Comparison of ENCODE assay signal across 17 cellular contexts in the genomic region with DNA sequence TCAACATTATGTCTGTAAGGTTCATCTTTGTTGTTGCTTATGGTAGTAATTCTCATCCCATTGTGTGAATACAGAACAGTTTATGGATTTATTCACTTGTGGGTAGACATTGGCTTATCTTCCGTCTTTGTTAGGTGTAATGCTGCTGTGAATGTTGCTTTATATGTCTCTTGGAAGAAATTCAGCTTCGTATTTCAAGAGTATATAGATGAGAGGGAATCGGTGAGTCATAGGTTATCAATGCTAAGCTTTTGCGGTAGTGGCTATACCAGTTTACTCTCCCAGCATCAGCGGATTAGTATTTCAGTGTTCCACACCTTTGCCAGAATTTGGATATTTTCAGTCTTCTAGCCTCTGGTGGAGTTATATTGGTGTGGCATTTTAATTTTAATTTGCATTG.
DNase-seq lines count a peak whose midpoint lies in the region; ATAC-seq, FAIRE-seq and TF ChIP-seq lines count a peak whose summit lies in the region.
"Had no signal": no experiment of that assay in that cellular context is flagged by ENCODE, and none has a peak within 500 bp of the region (broad histone marks: within the 10 kb centered on the region; RNA-seq: fewer than 3 reads in every experiment).

No MANE protein-coding gene starts in this region.

- no peaks in the 10 kb centered on the region for H3K36me3 Mint-ChIP-seq in stimulated activated effector memory CD8-positive, alpha-beta T cell treated with anti-CD3 and anti-CD28 coated beads, Interleukin-12 subunit alpha, Interleukin-12 subunit beta, amount 100 ng/mL, for 72 hours

- FAIRE-seq in HTR-8/SVneo (lab: Jason Lieb, UNC): peak; percentile 74

- no peak overlapping the region for H3K4me3 ChIP-seq in astrocyte of the cerebellum (ENCODE audit: low read depth, low read length)
- H3K4me3 ChIP-seq: ovary had no signal

- no peak overlapping the region for H3K27ac Mint-ChIP-seq in stimulated activated effector memory CD8-positive, alpha-beta T cell treated with anti-CD3 and anti-CD28 coated beads, Interleukin-12 subunit alpha, Interleukin-12 subunit beta, amount 100 ng/mL, for 72 hours
- H3K27ac Mint-ChIP-seq: B cell had no signal

- in situ Hi-C loops in astrocyte of the cerebellum (cut with HindIII; ENCODE audit: low sequenced_read_pairs): no loop called here

- ATAC-seq in GM19455 (IDR thresholded peaks at IDR 0.05; ENCODE audit: unreplicated experiment): no peak
- no peak for ATAC-seq in stimulated activated effector memory CD8-positive, alpha-beta T cell treated with anti-CD3 and anti-CD28 coated beads, Interleukin-12 subunit alpha, Interleukin-12 subunit beta, amount 100 ng/mL, for 72 hours
- ATAC-seq: Panc1 had no signal

- no peaks in the 10 kb centered on the region for H3K9me3 Mint-ChIP-seq in stimulated activated effector memory CD8-positive, alpha-beta T cell treated with anti-CD3 and anti-CD28 coated beads, Interleukin-12 subunit alpha, Interleukin-12 subunit beta, amount 100 ng/mL, for 72 hours

- H3K4me1 Mint-ChIP-seq in stimulated activated effector memory CD8-positive, alpha-beta T cell treated with anti-CD3 and anti-CD28 coated beads, Interleukin-12 subunit alpha, Interleukin-12 subunit beta, amount 100 ng/mL, for 72 hours: peaks cover 56% of the 10 kb centered on the region

- TF ChIP-seq CTCF in astrocyte of the cerebellum (IDR thresholded peaks at IDR 0.05; ENCODE audit: low read depth, low read length, missing control alignments): no peak

- H3K4me3 Mint-ChIP-seq in stimulated activated effector memory CD8-positive, alpha-beta T cell treated with anti-CD3 and anti-CD28 coated beads, Interleukin-12 subunit alpha, Interleukin-12 subunit beta, amount 100 ng/mL, for 72 hours: no peak overlapping the region
- H3K4me3 Mint-ChIP-seq: B cell had no signal

- peak; percentile 46 for DNase-seq in EL
- peak; percentile 63 for DNase-seq in HTR-8/SVneo (ENCODE audit: insufficient read length, low spot score)
- peak; percentile 60 for DNase-seq in astrocyte of the cerebellum (ENCODE audit: low read depth)
- peak; percentile 20 for DNase-seq in kidney tubule cell (ENCODE audit: low spot score)
- DNase-seq in stimulated activated CD4-positive, alpha-beta T cell treated with anti-CD3 and anti-CD28 coated beads, Interleukin-12 subunit alpha, Interleukin-12 subunit beta, amount 100 ng/mL, for 4 hours: no peak
- no peak for DNase-seq in stimulated activated effector memory CD8-positive, alpha-beta T cell treated with anti-CD3 and anti-CD28 coated beads, Interleukin-12 subunit alpha, Interleukin-12 subunit beta, amount 100 ng/mL, for 72 hours (ENCODE audit: low spot score in 2 of 2)
- DNase-seq in retina: no peak
- DNase-seq: activated CD4-positive, CD25-positive, alpha-beta regulatory T cell; central memory CD4-positive, alpha-beta T cell; DMS79 treated with DMSO at 0.1 percent for 48 hours; H7; NCI-H1694 treated with DMSO at 0.1 percent for 48 hours; NCI-H524 treated with DMSO at 0.1 percent for 48 hours; ovary had no signal

Comparison
In these comparisons a context has a peak if more than half of its experiments do, and no peak if none do; other contexts are left out.
1. DNase-seq: peak in EL (single experiment), HTR-8/SVneo (single experiment), astrocyte of the cerebellum (single experiment) and kidney tubule cell (single experiment); none in stimulated activated CD4-positive, alpha-beta T cell treated with anti-CD3 and anti-CD28 coated beads, Interleukin-12 subunit alpha, Interleukin-12 subunit beta, amount 100 ng/mL, for 4 hours (single experiment), stimulated activated effector memory CD8-positive, alpha-beta T cell treated with anti-CD3 and anti-CD28 coated beads, Interleukin-12 subunit alpha, Interleukin-12 subunit beta, amount 100 ng/mL, for 72 hours (0 of 2) and retina (single experiment).